Comparison of ENCODE assay signal across 22 cellular contexts in the genomic region with DNA sequence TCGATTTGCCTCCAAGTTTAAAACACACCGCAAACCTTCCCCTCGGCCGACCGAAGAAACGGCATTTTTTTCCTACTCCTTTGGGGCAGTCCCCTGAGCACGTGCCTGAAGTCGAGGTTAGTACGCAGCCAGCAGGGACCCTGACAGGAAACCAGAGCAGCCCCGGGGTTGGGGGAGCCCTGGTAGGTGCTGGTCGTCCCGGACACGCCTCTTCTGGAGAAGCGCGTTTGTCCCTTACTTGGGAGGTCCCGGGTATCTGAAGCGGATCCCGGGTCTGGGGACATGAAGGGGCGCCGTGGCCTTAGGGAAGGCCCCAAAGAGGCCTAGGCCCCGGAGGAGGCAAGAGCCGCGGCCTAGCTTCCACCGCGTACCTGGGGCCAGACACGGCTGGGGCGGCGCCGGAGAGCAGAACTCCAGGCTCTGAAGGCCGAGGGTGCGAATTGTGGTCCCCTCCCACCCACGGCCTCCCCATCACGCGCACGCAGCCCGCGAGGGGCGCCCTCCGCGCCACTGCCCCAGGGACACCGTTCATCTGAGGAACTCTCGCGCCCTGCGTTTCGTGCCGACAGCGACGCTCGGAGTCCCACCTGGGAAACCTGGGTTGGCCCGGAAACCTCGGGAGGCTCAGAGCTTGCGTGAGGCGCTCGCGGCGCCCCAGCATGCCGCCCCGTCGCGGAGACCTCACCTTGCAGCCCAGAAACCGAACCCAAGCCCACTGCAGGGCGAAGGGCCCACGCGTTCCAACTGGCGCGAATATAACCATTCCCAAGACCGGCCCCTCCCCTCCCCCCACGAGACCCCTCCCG. TPM values are rescaled to one million over a fixed set of nuclear protein-coding genes. Genes with fewer than 3 reads are reported as not detected.
A peak's percentile ranks its signal among the peaks of the same experiment; 100 is the strongest.
DNase-seq lines count a peak whose midpoint lies in the region; ATAC-seq and TF ChIP-seq lines count a peak whose summit lies in the region.
"Had no signal": no experiment of that assay in that cellular context is flagged by ENCODE, and none has a peak within 500 bp of the region (broad histone marks: within the 10 kb centered on the region; RNA-seq: fewer than 3 reads in every experiment).

No MANE protein-coding gene starts in this region.

- no peaks in the 10 kb centered on the region for H3K27me3 ChIP-seq in right cardiac atrium (ENCODE audit: control insufficient read depth, insufficient read depth)
- H3K27me3 ChIP-seq in right atrium auricular region: peaks cover 27 to 59% of the 10 kb centered on the region in 2 donors
- H3K27me3 ChIP-seq in iPS-20b (ENCODE audit: insufficient read depth, low read length): peaks cover 100% of the 10 kb centered on the region

- intact Hi-C loops in right cardiac atrium (cut with DNase I) (no loop called here), sciatic nerve (cut with DNase I) (no loop called here)

- no peak overlapping the region for H3K9ac ChIP-seq in iPS-20b (ENCODE audit: low read depth, low read length)

- peaks cover 3% of the 10 kb centered on the region for H3K4me1 ChIP-seq in right cardiac atrium (ENCODE audit: control insufficient read depth, insufficient read depth, low read length)
- peaks cover 0 to 25% of the 10 kb centered on the region in 2 donors for H3K4me1 ChIP-seq in right atrium auricular region
- peaks cover 4% of the 10 kb centered on the region for H3K4me1 ChIP-seq in iPS-20b (ENCODE audit: insufficient read depth, low read length)

- peak overlapping the region in 2 of 4 donors; percentile 51 to 54 for H3K4me3 Mint-ChIP-seq in IgD-negative memory B cell

- H3K4me3 ChIP-seq in right cardiac atrium (ENCODE audit: low read length) (no peak overlapping the region), right atrium auricular region (no peak overlapping the region), iPS-20b (ENCODE audit: low read length) (0 out of 2 replicates have a peak overlapping the region, but pooled peaks have one; percentile 9)

- WGBS in right cardiac atrium: 8% methylated on average over 69 of the region's 69 CpGs

- DNase-seq in right cardiac atrium (peak in 2 of 3 donors; percentile 28 to 50), right atrium auricular region (ENCODE audit: low spot score) (no peak), sciatic nerve (ENCODE audit: low spot score) (no peak), NCI-H748 (lab: John Stamatoyannopoulos, UW; ENCODE audit: unreplicated experiment) (no peak)
- DNase-seq: activated naive CD4-positive, alpha-beta T cell treated with anti-CD3 and anti-CD28 coated beads, Interleukin-2, amount 50 U/mL, for 16 hours; activated T-cell treated with anti-CD3 and anti-CD28 coated beads, Interleukin-2, amount 50 U/mL, for 4 hours; CD4-positive, CD25-positive, alpha-beta regulatory T cell; effector memory CD8-positive, alpha-beta T cell; NCI-H1694 treated with DMSO at 0.1 percent for 48 hours; NCI-H774; Right ventricle myocardium superior had no signal

- no peak for TF ChIP-seq CTCF in right atrium auricular region (IDR thresholded peaks at IDR 0.05)

- H3K9me3 ChIP-seq in right cardiac atrium (ENCODE audit: control insufficient read depth, low read length) (no peaks in the 10 kb centered on the region), right atrium auricular region (peaks cover 0 to 18% of the 10 kb centered on the region in 2 donors), iPS-20b (ENCODE audit: insufficient read depth, low read depth, low read length) (peaks cover 3% of the 10 kb centered on the region)
- H3K9me3 ChIP-seq: neutrophil had no signal

- ATAC-seq in right cardiac atrium (no peak), sciatic nerve (peak; percentile 28), GM18858 (IDR thresholded peaks at IDR 0.05; ENCODE audit: unreplicated experiment) (no peak), HG03565 (IDR thresholded peaks at IDR 0.05; ENCODE audit: unreplicated experiment) (no peak)
- ATAC-seq: activated T-cell treated with anti-CD3 and anti-CD28 coated beads, Interleukin-2, amount 50 U/mL, for 4 hours; effector memory CD8-positive, alpha-beta T cell had no signal

- H3K27ac Mint-ChIP-seq in IgD-negative memory B cell: peak overlapping the region in 2 of 3 donors; percentile 57 to 78
- H3K27ac Mint-ChIP-seq: CD4-positive, CD25-positive, alpha-beta regulatory T cell; effector memory CD8-positive, alpha-beta T cell had no signal

- H3K27me3 Mint-ChIP-seq in IgD-negative memory B cell: peaks cover 55% of the 10 kb centered on the region

- peaks cover 5% of the 10 kb centered on the region for H3K36me3 Mint-ChIP-seq in IgD-negative memory B cell
- H3K36me3 Mint-ChIP-seq: CD4-positive, CD25-positive, alpha-beta regulatory T cell had no signal

- H3K36me3 ChIP-seq in right atrium auricular region: no peaks in the 10 kb centered on the region
- no peaks in the 10 kb centered on the region for H3K36me3 ChIP-seq in iPS-20b (ENCODE audit: insufficient read depth, low read depth, low read length)
- H3K36me3 ChIP-seq: neutrophil had no signal

- H3K9me3 Mint-ChIP-seq in IgD-negative memory B cell: peaks cover 3 to 10% (median 7%) of the 10 kb centered on the region in 3 donors

- H3K27ac ChIP-seq in right cardiac atrium (ENCODE audit: low read length): no peak overlapping the region
- no peak overlapping the region for H3K27ac ChIP-seq in right atrium auricular region
- no peak overlapping the region for H3K27ac ChIP-seq in iPS-20b (ENCODE audit: low read length)
- H3K27ac ChIP-seq: neutrophil had no signal

- H3K4me1 Mint-ChIP-seq in IgD-negative memory B cell: peaks cover 9 to 12% (median 11%) of the 10 kb centered on the region in 3 donors

RNA-seq across cellular contexts. Expression of gene OTP, which starts 10.4 kb away (rescaled TPM):
- not detected for total RNA-seq in right cardiac atrium
- polyA plus RNA-seq in right cardiac atrium: not detected
- not detected for total RNA-seq in right atrium auricular region
- polyA plus RNA-seq in IgD-negative memory B cell: not detected
- not detected for total RNA-seq in sciatic nerve
- total RNA-seq: activated T-cell treated with anti-CD3 and anti-CD28 coated beads, Interleukin-2, amount 50 U/mL, for 4 hours; CD4-positive, CD25-positive, alpha-beta regulatory T cell; G401; glomerular endothelial cell; liver; mononuclear cell; renal cortical epithelial cell; Right ventricle myocardium superior had no signal
- polyA plus RNA-seq: AG04450; CD4-positive, CD25-positive, alpha-beta regulatory T cell; liver had no signal

Comparison
In these comparisons a context has a peak if more than half of its experiments do, and no peak if none do; other contexts are left out.
1. DNase-seq: peak in right cardiac atrium (2 of 3); none in right atrium auricular region (single experiment), sciatic nerve (single experiment) and NCI-H748 (single experiment).